Comparison of ENCODE assay signal across 22 cellular contexts in the genomic region with DNA sequence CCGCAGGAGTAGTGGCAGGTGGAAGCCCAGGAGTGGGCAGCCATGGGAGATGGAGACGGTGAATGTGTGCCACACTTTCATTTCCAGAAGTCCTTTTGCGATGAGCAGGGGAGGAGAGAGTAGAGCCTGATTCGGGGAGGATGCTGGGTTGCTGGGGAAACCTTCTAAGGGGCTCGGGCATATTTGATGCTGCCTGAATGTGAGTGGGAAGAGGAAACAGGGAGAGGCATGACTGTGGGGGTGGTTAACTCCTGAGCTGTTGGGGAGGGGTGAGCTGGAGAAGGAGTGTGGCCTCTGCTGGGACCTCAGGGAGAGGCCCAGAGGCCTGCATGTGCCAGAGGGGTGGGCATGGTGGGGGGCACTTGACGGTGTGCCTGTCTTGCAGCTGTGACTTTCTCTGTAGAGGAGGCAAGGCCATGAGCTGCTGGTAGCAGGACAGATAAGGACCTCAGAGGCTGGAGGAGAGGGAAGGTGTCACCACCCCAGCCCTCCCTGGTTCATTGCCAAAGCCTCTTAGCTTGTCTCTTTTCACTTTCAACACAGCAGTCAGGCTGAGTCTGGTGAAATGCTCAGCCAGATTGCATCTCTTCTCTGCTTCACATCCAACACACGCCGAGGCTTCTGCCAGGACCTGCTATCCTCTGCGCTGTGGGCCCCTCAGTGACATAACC. TPM values are rescaled to one million over a fixed set of nuclear protein-coding genes. Genes with fewer than 3 reads are reported as not detected.
A peak's percentile ranks its signal among the peaks of the same experiment; 100 is the strongest.
DNase-seq lines count a peak whose midpoint lies in the region; ATAC-seq, FAIRE-seq and TF ChIP-seq lines count a peak whose summit lies in the region.
"Had no signal": no experiment of that assay in that cellular context is flagged by ENCODE, and none has a peak within 500 bp of the region (broad histone marks: within the 10 kb centered on the region; RNA-seq: fewer than 3 reads in every experiment).

No MANE protein-coding gene starts in this region.

- peaks cover 2% of the 10 kb centered on the region for H3K9me3 Mint-ChIP-seq in neural progenitor cell

- TF ChIP-seq CTCF in neural progenitor cell (IDR thresholded peaks at IDR 0.05), result no peak

- no peak overlapping the region for H3K4me3 ChIP-seq in neural progenitor cell

- no peaks in the 10 kb centered on the region for H3K27me3 ChIP-seq in neural progenitor cell

- H3K36me3 Mint-ChIP-seq in neural progenitor cell, result peaks cover 5% of the 10 kb centered on the region

- H4K20me1 ChIP-seq in neural progenitor cell (ENCODE audit: low read depth), result no peaks in the 10 kb centered on the region

- peak; percentile 63 for DNase-seq in Ammon's horn (ENCODE audit: low spot score)
- DNase-seq in GM12892 (ENCODE audit: insufficient read length), result no peak
- DNase-seq in neural progenitor cell (ENCODE audit: low spot score), result no peak
- no peak for DNase-seq in stimulated activated CD4-positive, alpha-beta T cell treated with anti-CD3 and anti-CD28 coated beads, Interleukin-12 subunit alpha, Interleukin-12 subunit beta, amount 100 ng/mL, for 4 hours
- DNase-seq in NCI-H1105 treated with DMSO at 0.1 percent for 48 hours (lab: John Stamatoyannopoulos, UW), result no peak
- DNase-seq in foreskin melanocyte, result no peak
- DNase-seq: activated CD4-positive, CD25-positive, alpha-beta regulatory T cell; activated CD8-positive, alpha-beta memory T cell treated with anti-CD3 and anti-CD28 coated beads for 24 hours; central memory CD4-positive, alpha-beta T cell; COR-L47; effector CD8-positive, alpha-beta T cell; islet precursor cell; NCI-H146; NCI-H446 treated with DMSO at 0.1 percent for 48 hours; stimulated activated CD4-positive, alpha-beta T cell treated with anti-CD3 and anti-CD28 coated beads, Interleukin-1b, Interleukin-23, amount 100 ng/mL, for 48 hours; T-helper 17 cell had no signal

- H3K36me3 ChIP-seq in neural progenitor cell, result no peaks in the 10 kb centered on the region

- no peaks in the 10 kb centered on the region for H3K79me2 ChIP-seq in neural progenitor cell (ENCODE audit: low read depth)

- no peak overlapping the region for H3K4me2 ChIP-seq in neural progenitor cell

- no peak overlapping the region for H3K9ac ChIP-seq in neural progenitor cell

- H3K9me3 ChIP-seq in neural progenitor cell (ENCODE audit: low read depth), result no peaks in the 10 kb centered on the region

- peaks cover 23% of the 10 kb centered on the region for H3K4me1 Mint-ChIP-seq in neural progenitor cell

- TF ChIP-seq POLR2A in GM12892 (IDR thresholded peaks at IDR 0.05; ENCODE audit: low read depth, low read length), result no peak

- peaks cover 10% of the 10 kb centered on the region for H3F3A ChIP-seq in neural progenitor cell (ENCODE audit: low read depth)

- peak; percentile 48 for FAIRE-seq in GM12892 (lab: Jason Lieb, UNC)
- FAIRE-seq: G401.6, H54 had no signal

- H3K27ac Mint-ChIP-seq in neural progenitor cell, result peak overlapping the region; percentile 42
- H3K27ac Mint-ChIP-seq: T-helper 17 cell had no signal

- H3K4me1 ChIP-seq in neural progenitor cell, result peaks cover 15% of the 10 kb centered on the region

- H3K27me3 Mint-ChIP-seq in neural progenitor cell (ENCODE audit: insufficient read depth, low read depth), result peaks cover 12% of the 10 kb centered on the region

- H3K4me3 Mint-ChIP-seq in neural progenitor cell, result no peak overlapping the region
- H3K4me3 Mint-ChIP-seq: T-helper 17 cell had no signal

- ATAC-seq in HG03045 (IDR thresholded peaks at IDR 0.05; ENCODE audit: unreplicated experiment), result no peak
- ATAC-seq: sciatic nerve, T-helper 17 cell had no signal

- H3K27ac ChIP-seq in cingulate gyrus (ENCODE audit: low read depth, low read length) (peak overlapping the region; percentile 61), neural progenitor cell (no peak overlapping the region)

- no peak overlapping the region for H2AFZ ChIP-seq in neural progenitor cell (replicated peaks)

RNA-seq across cellular contexts. Expression of a gene that starts 11.4 kb away (rescaled TPM):
- polyA plus RNA-seq in GM12892 (2012; ENCODE audit: missing spikeins), result 5.3 TPM
- total RNA-seq in neural progenitor cell (ENCODE audit: low replicate concordance), result 5.4 and 7.9 TPM in 2 replicates
- total RNA-seq: HT-29 had no signal

RNA-seq across cellular contexts. Expression of a gene that starts 40.9 kb away (rescaled TPM):
- 84.2 TPM for polyA plus RNA-seq in GM12892 (2012; ENCODE audit: missing spikeins)
- total RNA-seq in neural progenitor cell (ENCODE audit: low replicate concordance), result 42.3 and 45.7 TPM in 2 replicates
